ENCODE assay signal across 1 cellular context in genomic region chr20:34343458-34344255, GRCh38.
TF ChIP-seq lines count a peak whose summit lies in the region.

No MANE protein-coding gene starts in this region.

TF ChIP-seq in HepG2, 621 proteins besides CTCF, POLR2A, EP300 and RAD21 (continued from another document and continues in another):
- TF ChIP-seq, protein P1, sequence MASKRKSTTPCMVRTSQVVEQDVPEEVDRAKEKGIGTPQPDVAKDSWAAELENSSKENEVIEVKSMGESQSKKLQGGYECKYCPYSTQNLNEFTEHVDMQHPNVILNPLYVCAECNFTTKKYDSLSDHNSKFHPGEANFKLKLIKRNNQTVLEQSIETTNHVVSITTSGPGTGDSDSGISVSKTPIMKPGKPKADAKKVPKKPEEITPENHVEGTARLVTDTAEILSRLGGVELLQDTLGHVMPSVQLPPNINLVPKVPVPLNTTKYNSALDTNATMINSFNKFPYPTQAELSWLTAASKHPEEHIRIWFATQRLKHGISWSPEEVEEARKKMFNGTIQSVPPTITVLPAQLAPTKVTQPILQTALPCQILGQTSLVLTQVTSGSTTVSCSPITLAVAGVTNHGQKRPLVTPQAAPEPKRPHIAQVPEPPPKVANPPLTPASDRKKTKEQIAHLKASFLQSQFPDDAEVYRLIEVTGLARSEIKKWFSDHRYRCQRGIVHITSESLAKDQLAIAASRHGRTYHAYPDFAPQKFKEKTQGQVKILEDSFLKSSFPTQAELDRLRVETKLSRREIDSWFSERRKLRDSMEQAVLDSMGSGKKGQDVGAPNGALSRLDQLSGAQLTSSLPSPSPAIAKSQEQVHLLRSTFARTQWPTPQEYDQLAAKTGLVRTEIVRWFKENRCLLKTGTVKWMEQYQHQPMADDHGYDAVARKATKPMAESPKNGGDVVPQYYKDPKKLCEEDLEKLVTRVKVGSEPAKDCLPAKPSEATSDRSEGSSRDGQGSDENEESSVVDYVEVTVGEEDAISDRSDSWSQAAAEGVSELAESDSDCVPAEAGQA (IDR thresholded peaks at IDR 0.05; ENCODE audit: low read depth) = 0 out of 2 replicates have a peak, but pooled peaks have one; percentile 16
- TF ChIP-seq, protein P1 (CRISPR knock-in tag; IDR thresholded peaks at IDR 0.05; ENCODE audit: borderline replicate concordance) = no peak
- TF ChIP-seq SRY (CRISPR knock-in tag; IDR thresholded peaks at IDR 0.05) (no peak), JDP2 (CRISPR knock-in tag; IDR thresholded peaks at IDR 0.05; ENCODE audit: borderline replicate concordance) (no peak), PCBP1 (IDR thresholded peaks at IDR 0.05; ENCODE audit: borderline replicate concordance, low read depth, low read length) (no peak), UBTF (CRISPR knock-in tag; IDR thresholded peaks at IDR 0.05) (no peak), MTERF4 (CRISPR knock-in tag; IDR thresholded peaks at IDR 0.05) (peak; percentile 90), NFATC3 (CRISPR knock-in tag; IDR thresholded peaks at IDR 0.05) (no peak), MIER2 (CRISPR knock-in tag; IDR thresholded peaks at IDR 0.05) (no peak), RFXAP (CRISPR knock-in tag; IDR thresholded peaks at IDR 0.05; ENCODE audit: borderline replicate concordance) (0 out of 2 replicates have a peak, but pooled peaks have one; percentile 50), ZBTB34 (CRISPR knock-in tag; IDR thresholded peaks at IDR 0.05) (no peak), PAXIP1 (CRISPR knock-in tag; conservative IDR thresholded peaks at IDR 0.05) (no peak), ZFX (CRISPR knock-in tag; IDR thresholded peaks at IDR 0.05; ENCODE audit: low read depth) (peak; percentile 62; the same call in 1 of the 2 replicates), FOSL2 (CRISPR knock-in tag; IDR thresholded peaks at IDR 0.05) (no peak), ADNP (CRISPR knock-in tag; IDR thresholded peaks at IDR 0.05) (0 out of 2 replicates have a peak, but pooled peaks have one; percentile 64), SP1 (IDR thresholded peaks at IDR 0.05) (no peak), SP1 (CRISPR knock-in tag; IDR thresholded peaks at IDR 0.05) (no peak), ZNF24 (IDR thresholded peaks at IDR 0.05) (no peak), ZZZ3 (CRISPR knock-in tag; IDR thresholded peaks at IDR 0.05; ENCODE audit: borderline replicate concordance) (0 out of 2 replicates have a peak, but pooled peaks have one; percentile 53), ZNF251 (CRISPR knock-in tag; IDR thresholded peaks at IDR 0.05) (0 out of 2 replicates have a peak, but pooled peaks have one; percentile 30), MEIS2 (CRISPR knock-in tag; IDR thresholded peaks at IDR 0.05) (peak; percentile 34; the same call in 1 of the 2 replicates), ZNF792 (CRISPR knock-in tag; IDR thresholded peaks at IDR 0.05) (no peak), FOXA3 (CRISPR knock-in tag; IDR thresholded peaks at IDR 0.05) (0 out of 2 replicates have a peak, but pooled peaks have one; percentile 4), NBN (conservative IDR thresholded peaks at IDR 0.05) (no peak), POGZ (CRISPR knock-in tag; IDR thresholded peaks at IDR 0.05) (peak; percentile 52; the same call in 1 of the 2 replicates), SMARCC2 (IDR thresholded peaks at IDR 0.05) (no peak), CHCHD3 (CRISPR knock-in tag; IDR thresholded peaks at IDR 0.05) (no peak), ZNF234 (CRISPR knock-in tag; conservative IDR thresholded peaks at IDR 0.05) (no peak), HNRNPUL1 (IDR thresholded peaks at IDR 0.05; ENCODE audit: low read depth, low read length) (no peak), CCDC6 (CRISPR knock-in tag; IDR thresholded peaks at IDR 0.05) (no peak), KDM6A (CRISPR knock-in tag; IDR thresholded peaks at IDR 0.05; ENCODE audit: low read depth) (no peak), NCOR1 (IDR thresholded peaks at IDR 0.05; ENCODE audit: borderline replicate concordance, low read length) (no peak), FOXC1 (CRISPR knock-in tag; IDR thresholded peaks at IDR 0.05; ENCODE audit: borderline replicate concordance) (no peak), MED1 (CRISPR knock-in tag; IDR thresholded peaks at IDR 0.05) (peak; percentile 33; the same call in 1 of the 2 replicates)
- TF ChIP-seq, protein P2, sequence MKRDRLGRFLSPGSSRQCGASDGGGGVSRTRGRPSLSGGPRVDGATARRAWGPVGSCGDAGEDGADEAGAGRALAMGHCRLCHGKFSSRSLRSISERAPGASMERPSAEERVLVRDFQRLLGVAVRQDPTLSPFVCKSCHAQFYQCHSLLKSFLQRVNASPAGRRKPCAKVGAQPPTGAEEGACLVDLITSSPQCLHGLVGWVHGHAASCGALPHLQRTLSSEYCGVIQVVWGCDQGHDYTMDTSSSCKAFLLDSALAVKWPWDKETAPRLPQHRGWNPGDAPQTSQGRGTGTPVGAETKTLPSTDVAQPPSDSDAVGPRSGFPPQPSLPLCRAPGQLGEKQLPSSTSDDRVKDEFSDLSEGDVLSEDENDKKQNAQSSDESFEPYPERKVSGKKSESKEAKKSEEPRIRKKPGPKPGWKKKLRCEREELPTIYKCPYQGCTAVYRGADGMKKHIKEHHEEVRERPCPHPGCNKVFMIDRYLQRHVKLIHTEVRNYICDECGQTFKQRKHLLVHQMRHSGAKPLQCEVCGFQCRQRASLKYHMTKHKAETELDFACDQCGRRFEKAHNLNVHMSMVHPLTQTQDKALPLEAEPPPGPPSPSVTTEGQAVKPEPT (CRISPR knock-in tag; IDR thresholded peaks at IDR 0.05; ENCODE audit: low read depth) = 0 out of 2 replicates have a peak, but pooled peaks have one; percentile 32
- TF ChIP-seq, protein P3, sequence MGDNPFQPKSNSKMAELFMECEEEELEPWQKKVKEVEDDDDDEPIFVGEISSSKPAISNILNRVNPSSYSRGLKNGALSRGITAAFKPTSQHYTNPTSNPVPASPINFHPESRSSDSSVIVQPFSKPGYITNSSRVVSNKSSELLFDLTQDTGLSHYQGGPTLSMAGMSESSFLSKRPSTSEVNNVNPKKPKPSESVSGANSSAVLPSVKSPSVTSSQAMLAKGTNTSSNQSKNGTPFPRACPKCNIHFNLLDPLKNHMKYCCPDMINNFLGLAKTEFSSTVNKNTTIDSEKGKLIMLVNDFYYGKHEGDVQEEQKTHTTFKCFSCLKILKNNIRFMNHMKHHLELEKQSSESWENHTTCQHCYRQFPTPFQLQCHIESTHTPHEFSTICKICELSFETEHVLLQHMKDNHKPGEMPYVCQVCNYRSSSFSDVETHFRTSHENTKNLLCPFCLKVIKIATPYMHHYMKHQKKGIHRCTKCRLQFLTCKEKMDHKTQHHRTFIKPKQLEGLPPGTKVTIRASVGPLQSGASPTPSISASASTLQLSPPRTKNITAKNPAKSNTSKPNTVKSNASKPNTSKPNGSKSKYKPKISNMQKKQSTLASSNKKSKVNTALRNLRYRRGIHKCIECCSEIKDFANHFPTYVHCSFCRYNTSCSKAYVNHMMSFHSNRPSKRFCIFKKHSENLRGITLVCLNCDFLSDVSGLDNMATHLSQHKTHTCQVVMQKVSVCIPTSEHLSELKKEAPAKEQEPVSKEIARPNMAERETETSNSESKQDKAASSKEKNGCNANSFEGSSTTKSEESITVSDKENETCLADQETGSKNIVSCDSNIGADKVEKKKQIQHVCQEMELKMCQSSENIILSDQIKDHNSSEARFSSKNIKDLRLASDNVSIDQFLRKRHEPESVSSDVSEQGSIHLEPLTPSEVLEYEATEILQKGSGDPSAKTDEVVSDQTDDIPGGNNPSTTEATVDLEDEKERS (CRISPR knock-in tag; IDR thresholded peaks at IDR 0.05) = no peak
- TF ChIP-seq, protein P4, sequence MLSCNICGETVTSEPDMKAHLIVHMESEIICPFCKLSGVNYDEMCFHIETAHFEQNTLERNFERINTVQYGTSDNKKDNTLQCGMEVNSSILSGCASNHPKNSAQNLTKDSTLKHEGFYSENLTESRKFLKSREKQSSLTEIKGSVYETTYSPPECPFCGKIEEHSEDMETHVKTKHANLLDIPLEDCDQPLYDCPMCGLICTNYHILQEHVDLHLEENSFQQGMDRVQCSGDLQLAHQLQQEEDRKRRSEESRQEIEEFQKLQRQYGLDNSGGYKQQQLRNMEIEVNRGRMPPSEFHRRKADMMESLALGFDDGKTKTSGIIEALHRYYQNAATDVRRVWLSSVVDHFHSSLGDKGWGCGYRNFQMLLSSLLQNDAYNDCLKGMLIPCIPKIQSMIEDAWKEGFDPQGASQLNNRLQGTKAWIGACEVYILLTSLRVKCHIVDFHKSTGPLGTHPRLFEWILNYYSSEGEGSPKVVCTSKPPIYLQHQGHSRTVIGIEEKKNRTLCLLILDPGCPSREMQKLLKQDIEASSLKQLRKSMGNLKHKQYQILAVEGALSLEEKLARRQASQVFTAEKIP (CRISPR knock-in tag; IDR thresholded peaks at IDR 0.05; ENCODE audit: borderline replicate concordance) = no peak
